In the genomic region with DNA sequence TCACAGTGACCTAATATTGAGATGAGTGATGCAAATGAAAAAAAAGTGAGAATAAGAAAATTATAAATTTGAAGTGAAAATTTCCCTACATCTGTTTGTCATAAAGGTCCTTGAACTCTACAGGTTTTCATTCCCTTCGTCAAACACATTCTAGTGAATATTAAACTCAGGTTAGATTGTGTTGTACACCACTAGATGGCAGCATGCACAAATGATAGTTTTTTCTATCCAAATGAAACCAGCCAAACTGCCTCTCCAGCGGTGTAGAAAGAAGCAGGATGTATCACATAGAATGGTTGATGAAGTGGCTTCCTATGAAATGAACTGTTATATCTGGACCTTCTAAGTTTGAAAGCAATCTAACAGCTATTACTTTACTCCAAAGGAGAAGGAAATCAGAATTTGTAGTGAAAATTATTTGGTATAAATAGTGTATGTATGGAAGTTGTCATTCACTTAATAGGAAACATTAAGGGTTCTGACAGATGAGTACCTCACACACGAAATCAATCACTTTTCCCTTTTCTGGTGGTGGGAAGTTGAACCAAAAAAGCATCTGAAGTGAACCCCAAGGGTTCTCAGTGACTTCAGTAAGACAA, we compare ENCODE assay signal across 8 cellular contexts.
DNase-seq lines count a peak whose midpoint lies in the region; ATAC-seq and TF ChIP-seq lines count a peak whose summit lies in the region.

No MANE protein-coding gene starts in this region.

- H3K4me3 Mint-ChIP-seq in CD14-positive monocyte = no peak overlapping the region
- no peak overlapping the region for H3K4me3 Mint-ChIP-seq in T-helper 17 cell
- no peak overlapping the region for H3K4me3 Mint-ChIP-seq in naive B cell

- ATAC-seq in GM18502 (IDR thresholded peaks at IDR 0.05; ENCODE audit: poor library complexity, unreplicated experiment) (peak; percentile 94), HG02763 (IDR thresholded peaks at IDR 0.05; ENCODE audit: unreplicated experiment) (peak; percentile 81), T-helper 17 cell (peak; percentile 79), naive B cell (ENCODE audit: low read depth in 2 of 2) (peak in 1 of 2 donors; percentile 40)

- H3K4me3 ChIP-seq in epithelial cell of proximal tubule (ENCODE audit: low read depth, low read length) = no peak overlapping the region

- H3K4me1 Mint-ChIP-seq in CD14-positive monocyte (no peaks in the 10 kb centered on the region), T-helper 17 cell (peaks cover 2% of the 10 kb centered on the region), naive B cell (no peaks in the 10 kb centered on the region)

- H3K36me3 Mint-ChIP-seq in CD14-positive monocyte = no peaks in the 10 kb centered on the region
- H3K36me3 Mint-ChIP-seq in T-helper 17 cell (ENCODE audit: low read depth) = no peaks in the 10 kb centered on the region
- H3K36me3 Mint-ChIP-seq in naive B cell = no peaks in the 10 kb centered on the region

- H3K9me3 Mint-ChIP-seq in CD14-positive monocyte (no peaks in the 10 kb centered on the region), naive B cell (no peaks in the 10 kb centered on the region)

- intact Hi-C loops in CD14-positive monocyte (cut with micrococcal nuclease) = no loop called here

- peaks cover 0 to 1% (median 0%) of the 10 kb centered on the region in 3 donors for H3K27me3 Mint-ChIP-seq in CD14-positive monocyte (ENCODE audit: low read depth in 3 of 3)
- peaks cover 8% of the 10 kb centered on the region for H3K27me3 Mint-ChIP-seq in T-helper 17 cell
- H3K27me3 Mint-ChIP-seq in naive B cell = peaks cover 0 to 8% (median 0%) of the 10 kb centered on the region in 3 donors

- no peaks in the 10 kb centered on the region for H3K9me3 ChIP-seq in T-helper 17 cell (ENCODE audit: control insufficient read depth, low read length, poor library complexity, severe bottlenecking)

- no peak for DNase-seq in CD14-positive monocyte (ENCODE audit: low spot score)
- peak; percentile 39 for DNase-seq in NCI-H1092 (lab: John Stamatoyannopoulos, UW)
- DNase-seq in T-helper 17 cell = peak in 1 of 3 donors; percentile 20
- peak; percentile 29 for DNase-seq in epithelial cell of proximal tubule (ENCODE audit: low read depth)
- DNase-seq in naive B cell = peak; percentile 28
- no peak for DNase-seq in occipital lobe (lab: John Stamatoyannopoulos, UW)

- no peak overlapping the region for H3K27ac Mint-ChIP-seq in CD14-positive monocyte
- no peak overlapping the region for H3K27ac Mint-ChIP-seq in T-helper 17 cell
- H3K27ac Mint-ChIP-seq in naive B cell = no peak overlapping the region

- peak; percentile 74 for TF ChIP-seq CTCF in CD14-positive monocyte (IDR thresholded peaks at IDR 0.05)
- TF ChIP-seq CTCF in epithelial cell of proximal tubule (conservative IDR thresholded peaks at IDR 0.05; ENCODE audit: low read depth, low read length) = peak; percentile 70

Comparison
In these comparisons a context has a peak if more than half of its experiments do, and no peak if none do; other contexts are left out.
1. DNase-seq: peak in NCI-H1092 (single experiment), epithelial cell of proximal tubule (single experiment) and naive B cell (single experiment); none in CD14-positive monocyte (single experiment) and occipital lobe (single experiment).